In genomic region chr22:39522567-39523300, GRCh38 we compare ENCODE assay signal across 8 cellular contexts. TPM values are rescaled to one million over a fixed set of nuclear protein-coding genes. Genes with fewer than 3 reads are reported as not detected.
DNase-seq lines count a peak whose midpoint lies in the region; ATAC-seq, FAIRE-seq and TF ChIP-seq lines count a peak whose summit lies in the region.

No MANE protein-coding gene starts in this region.

- H3K9ac ChIP-seq in IMR-90 (ENCODE audit: low read depth, low read length): peak overlapping the region; percentile 99

- H3K27me3 ChIP-seq in IMR-90 (ENCODE audit: control insufficient read depth, insufficient read depth, low read length) (no peaks in the 10 kb centered on the region), pancreas (no peaks in the 10 kb centered on the region)

- peak overlapping the region; percentile 1; the same call in 1 of the 2 replicates for H4K5ac ChIP-seq in IMR-90 (ENCODE audit: low read depth, low read length)

- H4K20me1 ChIP-seq in IMR-90 (ENCODE audit: insufficient read depth, low read length): peaks cover 71% of the 10 kb centered on the region

- H3K4me1 ChIP-seq in IMR-90 (ENCODE audit: control insufficient read depth, insufficient read depth, low read length) (peaks cover 4% of the 10 kb centered on the region), pancreas (peaks cover 7 to 25% (median 7%) of the 10 kb centered on the region in 3 donors)

- H2AFZ ChIP-seq in IMR-90 (replicated peaks; ENCODE audit: low read length, poor library complexity): peak overlapping the region; percentile 50

- H4K8ac ChIP-seq in IMR-90 (ENCODE audit: low read depth in 2 of 2, low read length in 2 of 2): peak overlapping the region in 1 of 2 experiments; percentile 48; a peak in 2 of 4 replicates

- peaks cover 12 to 66% of the 10 kb centered on the region in 2 experiments for H3K79me1 ChIP-seq in IMR-90 (ENCODE audit: low read depth in 1 of 2, low read length in 2 of 2)

- POLR2A ChIA-PET in IMR-90 (lab: Charles Lee; ENCODE audit: unreplicated experiment): interaction anchor here (0.6 to 1.1 kb wide), 5 partner anchors 20 to 585 kb away, joined by 4 to 8 read pairs (median 4); partner anchors contain the start of gene MIEF1

- peak overlapping the region; percentile 27 for H3K56ac ChIP-seq in IMR-90 (ENCODE audit: extremely low read depth, insufficient read depth, low read length)

- ATAC-seq in IMR-90 (ENCODE audit: low read depth): no peak
- peak in 3 of 4 donors; percentile 5 to 21 (median 9) for ATAC-seq in pancreas
- no peak for ATAC-seq in GM19324 (IDR thresholded peaks at IDR 0.05; ENCODE audit: low FRiP score, unreplicated experiment)
- no peak for ATAC-seq in GM19023 (IDR thresholded peaks at IDR 0.05; ENCODE audit: unreplicated experiment)
- ATAC-seq in GM21528 (IDR thresholded peaks at IDR 0.05; ENCODE audit: low FRiP score, unreplicated experiment): no peak

- peak overlapping the region; percentile 91 for H3K23ac ChIP-seq in IMR-90 (ENCODE audit: low read depth, low read length)

- FAIRE-seq in pancreas (lab: Jason Lieb, UNC): no peak

- H2BK5ac ChIP-seq in IMR-90 (ENCODE audit: low read depth, low read length, poor library complexity, severe bottlenecking): peak overlapping the region; percentile 20

- no peak overlapping the region for H2BK20ac ChIP-seq in IMR-90 (ENCODE audit: low read depth, low read length)

- peak overlapping the region; percentile 58 for H3K14ac ChIP-seq in IMR-90 (replicated peaks; ENCODE audit: low read depth, low read length)

- dilution Hi-C loops in IMR-90 (cut with HindIII; ENCODE audit: low sequenced_read_pairs, unreplicated experiment): no loop called here

- peak overlapping the region; percentile 94 for H3K4me2 ChIP-seq in IMR-90 (ENCODE audit: low read depth, low read length)

- TF ChIP-seq POLR2A in IMR-90 (IDR thresholded peaks at IDR 0.05; ENCODE audit: low read depth, low read length): peak; percentile 87; the same call in 1 of the 2 replicates

- H3K18ac ChIP-seq in IMR-90 (ENCODE audit: low read depth, low read length): no peak overlapping the region

- H2BK120ac ChIP-seq in IMR-90 (ENCODE audit: low read depth, low read length): no peak overlapping the region

- CTCF ChIA-PET in IMR-90 (lab: Yijun Ruan, JAX): no interaction called here

- H3K4ac ChIP-seq in IMR-90 (ENCODE audit: low read depth, low read length): peak overlapping the region; percentile 26; the same call in 1 of the 2 replicates

- H3K9me1 ChIP-seq in IMR-90 (ENCODE audit: insufficient read depth, low read length): peaks cover 6% of the 10 kb centered on the region; the same call in 1 of the 2 replicates

- peak overlapping the region; percentile 66 for H2AK9ac ChIP-seq in IMR-90 (replicated peaks; ENCODE audit: low read depth, low read length, poor library complexity)

- DNase-seq in DMS53 (lab: John Stamatoyannopoulos, UW) (peak; percentile 85), IMR-90 (peak; percentile 66), fibroblast of mammary gland (ENCODE audit: low read depth) (peak; percentile 75), pancreas (peak in 4 of 6 donors; percentile 52 to 65 (median 58))

- WGBS in IMR-90 (ENCODE audit: extremely low coverage in 2 of 2, insufficient read length in 1 of 2), 2 experiments: 44% methylated on average over 2 of the region's 14 CpGs; no CpG with 5 or more reads in 1 of the 2 experiments
- WGBS in pancreas, 2 donors: 4 to 6% methylated on average over 14 of the region's 14 CpGs

- no peak overlapping the region for H2BK15ac ChIP-seq in IMR-90 (ENCODE audit: low read depth, low read length)

- peaks cover 34% of the 10 kb centered on the region for H3K36me3 ChIP-seq in IMR-90 (ENCODE audit: control insufficient read depth, insufficient read depth, low read length)
- H3K36me3 ChIP-seq in pancreas: peaks cover 4 to 28% (median 14%) of the 10 kb centered on the region in 3 donors

- BruUV-seq in IMR-90 (replicated peaks; lab: Mats Ljungman, UMichigan): no TSS peak

- peak overlapping the region; percentile 3; the same call in 1 of the 2 replicates for H2AK5ac ChIP-seq in IMR-90 (ENCODE audit: low read depth, low read length)

- intact Hi-C loops in IMR-90 (cut with micrococcal nuclease) (loop anchor here (5.0 to 10.0 kb wide), 2 partner anchors 118 to 350 kb away; no protein-coding TSS in a partner anchor), pancreas (cut with DNase I) (loop anchor here in 1 of 3 donors (10.0 kb wide), 2 partner anchors 208 to 348 kb away; partner anchors contain the start of gene RPL3)

- no peak for TF ChIP-seq RAD21 in IMR-90 (IDR thresholded peaks at IDR 0.05; ENCODE audit: low read length)

- no peak for TF ChIP-seq CTCF in IMR-90 (conservative IDR thresholded peaks at IDR 0.05; ENCODE audit: low read depth, low read length)
- TF ChIP-seq CTCF in WI38 (IDR thresholded peaks at IDR 0.05; ENCODE audit: low read depth, low read length): no peak
- TF ChIP-seq CTCF in fibroblast of mammary gland (conservative IDR thresholded peaks at IDR 0.05; ENCODE audit: control insufficient read depth, insufficient read depth, low read depth, low read length): no peak
- TF ChIP-seq CTCF in pancreas (IDR thresholded peaks at IDR 0.05): no peak

- in situ Hi-C loops in IMR-90 (cut with MboI; ENCODE audit: low sequenced_read_pairs): loop anchor here (10.0 kb wide), 1 partner anchor 208 kb away; the partner anchor contains the start of gene RPL3

- H4K91ac ChIP-seq in IMR-90 (ENCODE audit: insufficient read depth, low read depth, low read length): no peak overlapping the region

- H3K4me3 ChIP-seq in IMR-90 (ENCODE audit: insufficient read depth, low read depth, low read length) (peak overlapping the region; percentile 89), WI38 (ENCODE audit: low read depth, low read length) (peak overlapping the region; percentile 98), fibroblast of mammary gland (ENCODE audit: control insufficient read depth, low read depth, low read length) (peak overlapping the region; percentile 93), pancreas (peak overlapping the region; percentile 97 to 100 (median 99))

- H3K27ac ChIP-seq in IMR-90 (ENCODE audit: insufficient read depth, low read length): peak overlapping the region; percentile 16
- peak overlapping the region in 2 of 4 donors; percentile 6 to 22 for H3K27ac ChIP-seq in pancreas

- H3K9me3 ChIP-seq in IMR-90 (ENCODE audit: control insufficient read depth, insufficient read depth, low read length) (no peaks in the 10 kb centered on the region), pancreas (no peaks in the 10 kb centered on the region)

TF ChIP-seq in IMR-90, 13 proteins besides CTCF, POLR2A, EP300 and RAD21 (continues in another document):
- TF ChIP-seq BHLHE40 (IDR thresholded peaks at IDR 0.05; ENCODE audit: low read depth, low read length) (no peak), FOS (IDR thresholded peaks at IDR 0.05; ENCODE audit: low read depth, low read length) (no peak), MAFK (IDR thresholded peaks at IDR 0.05; ENCODE audit: low read depth, low read length) (no peak), CHD1 (IDR thresholded peaks at IDR 0.05; ENCODE audit: low read depth, low read length) (no peak), NFE2L2 (IDR thresholded peaks at IDR 0.05; ENCODE audit: low read depth, low read length) (no peak), SMC3 (IDR thresholded peaks at IDR 0.05; ENCODE audit: low read depth, low read length) (no peak; the same call in 1 of the 2 replicates), RCOR1 (IDR thresholded peaks at IDR 0.05; ENCODE audit: insufficient replicate concordance, low read length) (no peak), USF2 (IDR thresholded peaks at IDR 0.05; ENCODE audit: low read depth, low read length) (no peak), MXI1 (IDR thresholded peaks at IDR 0.05; ENCODE audit: borderline replicate concordance, low read depth, low read length) (no peak)

RNA-seq across cellular contexts. Expression of gene ATF4, which starts 2.4 kb away (rescaled TPM):
- total RNA-seq in IMR-90 (2012; rRNA removed): 136 and 148 TPM in 2 replicates
- 662 and 949 TPM in 2 replicates for polyA plus RNA-seq in IMR-90 (2012; rRNA removed)
- 533 and 881 TPM in 2 replicates for polyA plus RNA-seq in IMR-90 (2012; cell fraction: cytosol; rRNA removed)
- polyA plus RNA-seq in IMR-90 (2012; cell fraction: nucleus; rRNA removed; ENCODE audit: low replicate concordance): 1,013 and 1,510 TPM in 2 replicates
- 100 to 1,000 TPM; 155 to 472 (median 217) TPM for total RNA-seq in pancreas
- 100 to 1,000 TPM; 418 to 423 TPM for polyA plus RNA-seq in pancreas

RNA-seq across cellular contexts. Expression of gene RPS19BP1, which starts 9.8 kb away (rescaled TPM):
- total RNA-seq in IMR-90 (2012; rRNA removed) (33.0 and 33.6 TPM in 2 replicates), pancreas (10 to 100 TPM; 25.9 to 50.8 (median 33.7) TPM)
- polyA plus RNA-seq in IMR-90 (2012; rRNA removed) (95.4 and 117 TPM in 2 replicates), pancreas (100 to 1,000 TPM; 113 to 117 TPM)
- polyA plus RNA-seq in IMR-90 (2012; cell fraction: cytosol; rRNA removed): 117 and 206 TPM in 2 replicates
- polyA plus RNA-seq in IMR-90 (2012; cell fraction: nucleus; rRNA removed; ENCODE audit: low replicate concordance): 65.7 and 74.5 TPM in 2 replicates

RNA-seq across cellular contexts. Expression of gene MIEF1, which starts 20.6 kb away (rescaled TPM):
- total RNA-seq in IMR-90 (2012; rRNA removed) (9.7 and 12.2 TPM in 2 replicates), pancreas (10 to 100 TPM in 5 of 6 donors, 1 to 10 TPM in 1; 8.8 to 15.1 (median 12.7) TPM)
- polyA plus RNA-seq in IMR-90 (2012; rRNA removed) (15.0 and 16.9 TPM in 2 replicates), pancreas (1 to 10 TPM; 6.3 TPM)
- polyA plus RNA-seq in IMR-90 (2012; cell fraction: cytosol; rRNA removed): 9.7 and 13.5 TPM in 2 replicates
- polyA plus RNA-seq in IMR-90 (2012; cell fraction: nucleus; rRNA removed; ENCODE audit: low replicate concordance): 8.6 and 12.3 TPM in 2 replicates

RNA-seq across cellular contexts. Expression of gene CACNA1I, which starts 47.8 kb away (rescaled TPM):
- total RNA-seq in IMR-90 (2012; rRNA removed) (under 0.01 TPM in 1 of 2 replicates, not detected in the other), pancreas (under 1 TPM; 0.04 to 0.09 (median 0.06) TPM)
- polyA plus RNA-seq in IMR-90 (2012; rRNA removed) (0.01 and 0.02 TPM in 2 replicates), pancreas (under 1 TPM; 0.15 to 0.21 TPM)
- 0.01 TPM in 2 replicates for polyA plus RNA-seq in IMR-90 (2012; cell fraction: cytosol; rRNA removed)
- 0.03 and 0.05 TPM in 2 replicates for polyA plus RNA-seq in IMR-90 (2012; cell fraction: nucleus; rRNA removed; ENCODE audit: low replicate concordance)

Comparison
In these comparisons a context has a peak if more than half of its experiments do, and no peak if none do; other contexts are left out.
1. ATAC-seq: peak in pancreas (3 of 4); none in IMR-90 (single experiment), GM19324 (single experiment), GM19023 (single experiment) and GM21528 (single experiment).
2. Peak in every context shown above with its lines, with median percentiles within 50 percentile points of each other: DNase-seq and H3K4me3 ChIP-seq.